Comparison of ENCODE assay signal across 1 cellular context in genomic region chr2:106882658-106883057, GRCh38.
TF ChIP-seq lines count a peak whose summit lies in the region.

No MANE protein-coding gene starts in this region.

TF ChIP-seq in GM23338, 12 proteins besides CTCF, POLR2A, EP300 and RAD21:
- TF ChIP-seq, protein P1, sequence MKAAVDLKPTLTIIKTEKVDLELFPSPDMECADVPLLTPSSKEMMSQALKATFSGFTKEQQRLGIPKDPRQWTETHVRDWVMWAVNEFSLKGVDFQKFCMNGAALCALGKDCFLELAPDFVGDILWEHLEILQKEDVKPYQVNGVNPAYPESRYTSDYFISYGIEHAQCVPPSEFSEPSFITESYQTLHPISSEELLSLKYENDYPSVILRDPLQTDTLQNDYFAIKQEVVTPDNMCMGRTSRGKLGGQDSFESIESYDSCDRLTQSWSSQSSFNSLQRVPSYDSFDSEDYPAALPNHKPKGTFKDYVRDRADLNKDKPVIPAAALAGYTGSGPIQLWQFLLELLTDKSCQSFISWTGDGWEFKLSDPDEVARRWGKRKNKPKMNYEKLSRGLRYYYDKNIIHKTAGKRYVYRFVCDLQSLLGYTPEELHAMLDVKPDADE (IDR thresholded peaks at IDR 0.05), result no peak
- TF ChIP-seq EZH2phosphoT487 (IDR thresholded peaks at IDR 0.05; ENCODE audit: unreplicated experiment) (no peak), POLR2AphosphoS5 (IDR thresholded peaks at IDR 0.05; ENCODE audit: low read depth) (no peak), ZNF114 (CRISPR knock-in tag; IDR thresholded peaks at IDR 0.05) (no peak), ZNF331 (CRISPR knock-in tag; IDR thresholded peaks at IDR 0.05; ENCODE audit: low read depth) (no peak), ZNF462 (CRISPR knock-in tag; IDR thresholded peaks at IDR 0.05) (no peak), EZH2 (IDR thresholded peaks at IDR 0.05; ENCODE audit: low read depth, unreplicated experiment) (no peak), CREB1 (CRISPR knock-in tag; IDR thresholded peaks at IDR 0.05; ENCODE audit: low read depth) (no peak), JUNB (IDR thresholded peaks at IDR 0.05; ENCODE audit: unreplicated experiment) (no peak), NANOG (IDR thresholded peaks at IDR 0.05; ENCODE audit: borderline replicate concordance) (no peak), STAT1 (IDR thresholded peaks at IDR 0.05; ENCODE audit: unreplicated experiment) (no peak)
- TF ChIP-seq, protein P2, sequence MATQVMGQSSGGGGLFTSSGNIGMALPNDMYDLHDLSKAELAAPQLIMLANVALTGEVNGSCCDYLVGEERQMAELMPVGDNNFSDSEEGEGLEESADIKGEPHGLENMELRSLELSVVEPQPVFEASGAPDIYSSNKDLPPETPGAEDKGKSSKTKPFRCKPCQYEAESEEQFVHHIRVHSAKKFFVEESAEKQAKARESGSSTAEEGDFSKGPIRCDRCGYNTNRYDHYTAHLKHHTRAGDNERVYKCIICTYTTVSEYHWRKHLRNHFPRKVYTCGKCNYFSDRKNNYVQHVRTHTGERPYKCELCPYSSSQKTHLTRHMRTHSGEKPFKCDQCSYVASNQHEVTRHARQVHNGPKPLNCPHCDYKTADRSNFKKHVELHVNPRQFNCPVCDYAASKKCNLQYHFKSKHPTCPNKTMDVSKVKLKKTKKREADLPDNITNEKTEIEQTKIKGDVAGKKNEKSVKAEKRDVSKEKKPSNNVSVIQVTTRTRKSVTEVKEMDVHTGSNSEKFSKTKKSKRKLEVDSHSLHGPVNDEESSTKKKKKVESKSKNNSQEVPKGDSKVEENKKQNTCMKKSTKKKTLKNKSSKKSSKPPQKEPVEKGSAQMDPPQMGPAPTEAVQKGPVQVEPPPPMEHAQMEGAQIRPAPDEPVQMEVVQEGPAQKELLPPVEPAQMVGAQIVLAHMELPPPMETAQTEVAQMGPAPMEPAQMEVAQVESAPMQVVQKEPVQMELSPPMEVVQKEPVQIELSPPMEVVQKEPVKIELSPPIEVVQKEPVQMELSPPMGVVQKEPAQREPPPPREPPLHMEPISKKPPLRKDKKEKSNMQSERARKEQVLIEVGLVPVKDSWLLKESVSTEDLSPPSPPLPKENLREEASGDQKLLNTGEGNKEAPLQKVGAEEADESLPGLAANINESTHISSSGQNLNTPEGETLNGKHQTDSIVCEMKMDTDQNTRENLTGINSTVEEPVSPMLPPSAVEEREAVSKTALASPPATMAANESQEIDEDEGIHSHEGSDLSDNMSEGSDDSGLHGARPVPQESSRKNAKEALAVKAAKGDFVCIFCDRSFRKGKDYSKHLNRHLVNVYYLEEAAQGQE (IDR thresholded peaks at IDR 0.05; ENCODE audit: unreplicated experiment), result no peak
